ENCODE assay signal across 17 cellular contexts in genomic region chr11:77109236-77110019, GRCh38. TPM values are rescaled to one million over a fixed set of nuclear protein-coding genes. Genes with fewer than 3 reads are reported as not detected.
DNase-seq lines count a peak whose midpoint lies in the region; TF ChIP-seq lines count a peak whose summit lies in the region.
"Had no signal": no experiment of that assay in that cellular context is flagged by ENCODE, and none has a peak within 500 bp of the region (broad histone marks: within the 10 kb centered on the region; RNA-seq: fewer than 3 reads in every experiment).

No MANE protein-coding gene starts in this region.

- H3K4me3 ChIP-seq in AG10803 (ENCODE audit: low read length) (no peak overlapping the region), adipocyte (ENCODE audit: low read length) (no peak overlapping the region)
- H3K4me3 ChIP-seq: heart right ventricle, PC-9, uterus had no signal

- TF ChIP-seq CTCF in AG10803 (conservative IDR thresholded peaks at IDR 0.05; ENCODE audit: low read length), result no peak
- no peak for TF ChIP-seq CTCF in endothelial cell (IDR thresholded peaks at IDR 0.05; ENCODE audit: unreplicated experiment)

- no peak overlapping the region for H3K27ac Mint-ChIP-seq in endothelial cell (ENCODE audit: unreplicated experiment)

- peaks cover 8% of the 10 kb centered on the region for H3K27me3 Mint-ChIP-seq in endothelial cell (ENCODE audit: unreplicated experiment)

- peaks cover 13% of the 10 kb centered on the region for H3K4me1 Mint-ChIP-seq in endothelial cell (ENCODE audit: unreplicated experiment)

- peaks cover 44% of the 10 kb centered on the region for H3K4me1 ChIP-seq in adipocyte (ENCODE audit: control insufficient read depth, insufficient read depth, low read length)
- H3K4me1 ChIP-seq: uterus had no signal

- DNase-seq in AG10803 (ENCODE audit: low read depth) (peak; percentile 54), LHCN-M2 (ENCODE audit: low read depth) (peak; percentile 92), adipocyte (ENCODE audit: low read depth) (peak; percentile 18), kidney tubule cell (ENCODE audit: low spot score) (peak; percentile 57), NCI-H1417 treated with DMSO at 0.1 percent for 48 hours (lab: John Stamatoyannopoulos, UW) (no peak), endothelial cell (ENCODE audit: low spot score) (no peak), NCI-H510A (lab: John Stamatoyannopoulos, UW) (no peak)
- no peak for DNase-seq in activated effector memory CD4-positive, alpha-beta T cell treated with Interleukin-2 at 50 U/mL for 16 hours
- DNase-seq: activated naive CD4-positive, alpha-beta T cell treated with anti-CD3 and anti-CD28 coated beads, Interleukin-2, amount 50 U/mL, for 16 hours; heart right ventricle; NCI-H2029 treated with DMSO at 0.1 percent for 48 hours; nucleus accumbens; PC-9; T1000; uterus had no signal

- H3K27me3 ChIP-seq in adipocyte (replicated peaks; ENCODE audit: control insufficient read depth, insufficient read depth, low read length), result no peaks in the 10 kb centered on the region
- H3K27me3 ChIP-seq: heart right ventricle, uterus had no signal

- H3K4me3 Mint-ChIP-seq in endothelial cell (ENCODE audit: unreplicated experiment), result no peak overlapping the region

- H3K9me3 Mint-ChIP-seq in endothelial cell (ENCODE audit: unreplicated experiment), result no peaks in the 10 kb centered on the region

- peaks cover 3% of the 10 kb centered on the region for H3K36me3 ChIP-seq in adipocyte (ENCODE audit: control insufficient read depth, insufficient read depth, low read length, severe bottlenecking)
- H3K36me3 ChIP-seq: uterus had no signal

- no peaks in the 10 kb centered on the region for H3K9me3 ChIP-seq in adipocyte (ENCODE audit: control insufficient read depth, low read length)
- H3K9me3 ChIP-seq: heart right ventricle, uterus had no signal

- peaks cover 10% of the 10 kb centered on the region for H3K36me3 Mint-ChIP-seq in endothelial cell (ENCODE audit: low read depth, unreplicated experiment)

- no peak overlapping the region for H3K9ac ChIP-seq in adipocyte (ENCODE audit: low read length)

RNA-seq across cellular contexts. Expression of gene OMP, which starts 6.8 kb away (rescaled TPM):
- total RNA-seq in LHCN-M2 (2014; rRNA removed), result 0.57 TPM in 1 of 2 replicates, not detected in the other
- polyA plus RNA-seq in LHCN-M2 (2012), result not detected
- not detected for total RNA-seq in endothelial cell (ENCODE audit: unreplicated experiment)
- total RNA-seq: dermis microvascular lymphatic vessel endothelial cell, lower leg skin had no signal
- polyA plus RNA-seq: heart right ventricle had no signal

RNA-seq across cellular contexts. Expression of gene MYO7A, which starts 18.6 kb away (rescaled TPM):
- 0.75 and 1.6 TPM in 2 replicates for total RNA-seq in LHCN-M2 (2014; rRNA removed)
- polyA plus RNA-seq in LHCN-M2 (2012), result 0.26 TPM
- total RNA-seq in endothelial cell (ENCODE audit: unreplicated experiment), result 18.3 TPM

RNA-seq across cellular contexts. Expression of gene CAPN5, which starts 42.7 kb away (rescaled TPM):
- 36.7 and 42.5 TPM in 2 replicates for total RNA-seq in LHCN-M2 (2014; rRNA removed)
- 25.9 TPM for polyA plus RNA-seq in LHCN-M2 (2012)
- 29.7 TPM for total RNA-seq in endothelial cell (ENCODE audit: unreplicated experiment)

Comparison
In these comparisons a context has a peak if more than half of its experiments do, and no peak if none do; other contexts are left out.
1. DNase-seq: peak in AG10803 (single experiment), LHCN-M2 (single experiment), adipocyte (single experiment) and kidney tubule cell (single experiment); none in NCI-H1417 treated with DMSO at 0.1 percent for 48 hours (single experiment), endothelial cell (single experiment), NCI-H510A (single experiment) and activated effector memory CD4-positive, alpha-beta T cell treated with Interleukin-2 at 50 U/mL for 16 hours (single experiment).